11 cellular contexts compared by ENCODE assay signal in the genomic region with DNA sequence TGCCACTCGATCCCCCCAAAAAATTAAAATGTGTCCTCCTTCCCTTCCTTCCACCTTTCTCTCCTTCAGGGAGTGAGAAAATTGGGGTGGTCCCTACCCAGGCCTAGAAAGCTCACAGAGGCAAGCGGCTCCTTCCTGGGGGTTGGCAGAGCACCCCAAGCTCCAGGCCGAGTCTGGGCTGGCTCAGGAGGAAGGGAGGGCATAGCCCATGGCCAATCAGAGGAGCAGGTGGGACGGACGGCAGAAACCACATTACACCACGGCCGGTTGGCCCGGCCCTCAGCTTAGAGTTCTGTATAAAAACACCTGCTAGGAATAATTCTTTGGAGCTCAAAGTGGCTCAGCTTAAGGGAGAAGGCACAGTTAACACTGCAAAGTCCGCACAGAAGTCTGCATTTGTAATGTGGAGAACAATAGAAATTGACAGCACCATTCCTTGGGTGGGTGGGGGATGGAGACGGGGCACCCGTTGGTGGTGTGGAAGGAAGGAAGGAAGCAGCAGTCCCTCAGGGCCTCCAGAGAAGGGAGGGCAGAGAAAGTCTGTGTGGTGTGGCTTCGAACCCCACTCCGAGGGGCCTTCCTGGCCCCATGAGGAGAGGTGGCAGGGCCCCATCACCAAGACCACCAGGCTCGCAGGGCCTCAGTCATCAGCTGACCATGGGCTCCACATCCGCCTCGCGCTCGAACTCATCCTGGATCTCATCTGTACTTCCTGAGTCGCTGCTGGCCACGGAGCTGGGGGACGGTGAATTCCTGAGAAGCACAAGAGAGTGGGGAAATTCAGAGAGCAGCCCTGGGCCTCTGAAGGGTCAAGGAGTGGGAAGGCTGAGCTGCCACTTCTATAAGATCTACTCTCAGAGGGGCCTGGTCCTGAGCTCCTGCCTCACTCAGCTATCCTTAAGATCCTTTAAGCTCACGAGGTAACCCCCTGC. TPM values are rescaled to one million over a fixed set of nuclear protein-coding genes. Genes with fewer than 3 reads are reported as not detected.
DNase-seq lines count a peak whose midpoint lies in the region; ATAC-seq and TF ChIP-seq lines count a peak whose summit lies in the region.
"Had no signal": no experiment of that assay in that cellular context is flagged by ENCODE, and none has a peak within 500 bp of the region (broad histone marks: within the 10 kb centered on the region; RNA-seq: fewer than 3 reads in every experiment).

No MANE protein-coding gene starts in this region.

- H3K4me1 ChIP-seq in esophagus (ENCODE audit: control insufficient read depth in 2 of 2, insufficient read depth in 2 of 2, low read length in 1 of 2) (no peaks in the 10 kb centered on the region), prostate gland (replicated peaks) (peaks cover 22% of the 10 kb centered on the region)

- intact Hi-C loops in prostate gland (cut with DNase I): loop anchor here (2.0 to 10.0 kb wide), 3 partner anchors 47 to 327 kb away; partner anchors contain the start of gene IFFO2

- H3K27me3 ChIP-seq in esophagus (ENCODE audit: control insufficient read depth in 1 of 2, insufficient read depth in 2 of 2, low read length in 2 of 2) (no peaks in the 10 kb centered on the region), prostate gland (replicated peaks; ENCODE audit: insufficient read depth) (no peaks in the 10 kb centered on the region)

- TF ChIP-seq POLR2A in prostate gland (IDR thresholded peaks at IDR 0.05): no peak

- H3K4me3 ChIP-seq in esophagus (ENCODE audit: low read depth in 1 of 2, low read length in 2 of 2) (no peak overlapping the region), prostate gland (no peak overlapping the region)

- peak overlapping the region; percentile 56 to 74 for H3K27ac ChIP-seq in esophagus (ENCODE audit: low read depth in 2 of 2, low read length in 1 of 2)
- peak overlapping the region; percentile 58 to 68 for H3K27ac ChIP-seq in prostate gland

- DNase-seq in CMK (ENCODE audit: low read depth) (peak; percentile 76), OCI-M1 (lab: John Stamatoyannopoulos, UW) (peak; percentile 50), prostate gland (ENCODE audit: low spot score) (no peak), hepatic stellate cell (ENCODE audit: low spot score) (no peak), NCI-H1092 treated with DMSO at 0.1 percent for 48 hours (lab: John Stamatoyannopoulos, UW) (no peak), NCI-H2081 (lab: John Stamatoyannopoulos, UW) (no peak)
- DNase-seq: DND-41, NCI-H446 treated with DMSO at 0.1 percent for 48 hours had no signal

- H3K9me3 ChIP-seq in esophagus (ENCODE audit: control insufficient read depth in 2 of 2, insufficient read depth in 1 of 2, low read depth in 1 of 2, low read length in 1 of 2) (no peaks in the 10 kb centered on the region), prostate gland (no peaks in the 10 kb centered on the region)

- TF ChIP-seq CTCF in prostate gland (IDR thresholded peaks at IDR 0.05): no peak

- H3K36me3 ChIP-seq in esophagus (ENCODE audit: control insufficient read depth in 2 of 2, insufficient read depth in 2 of 2, low read length in 1 of 2): peaks cover 3 to 38% of the 10 kb centered on the region in 2 donors
- H3K36me3 ChIP-seq in prostate gland: peaks cover 0 to 13% of the 10 kb centered on the region in 2 donors

- 64 to 65% methylated on average over 22 of the region's 22 CpGs for WGBS in esophagus, 2 donors
- WGBS in prostate gland: 59% methylated on average over 22 of the region's 22 CpGs

- no peak for ATAC-seq in HG02678 (IDR thresholded peaks at IDR 0.05; ENCODE audit: unreplicated experiment)

RNA-seq across cellular contexts. Expression of gene ALDH4A1, which starts 5.8 kb away (rescaled TPM):
- polyA plus RNA-seq in esophagus: 10 to 100 TPM; 34.7 to 39.6 TPM
- total RNA-seq in prostate gland: 10 to 100 TPM; 15.7 to 58.4 TPM

RNA-seq across cellular contexts. Expression of gene IFFO2, which starts 48.3 kb away (rescaled TPM):
- polyA plus RNA-seq in esophagus: 10 to 100 TPM; 28.7 to 51.9 TPM
- total RNA-seq in prostate gland: 10 to 100 TPM; 13.6 to 20.4 TPM

RNA-seq across cellular contexts. Expression of gene TAS1R2, which starts 48.7 kb away (rescaled TPM):
- under 1 TPM in 1 of 2 donors, not detected in 1; 0.01 TPM for polyA plus RNA-seq in esophagus
- not detected for total RNA-seq in prostate gland
- total RNA-seq: urinary bladder had no signal
- polyA plus RNA-seq: urinary bladder had no signal

Comparison
In these comparisons a context has a peak if more than half of its experiments do, and no peak if none do; other contexts are left out.
1. DNase-seq: peak in CMK (single experiment) and OCI-M1 (single experiment); none in prostate gland (single experiment), hepatic stellate cell (single experiment), NCI-H1092 treated with DMSO at 0.1 percent for 48 hours (single experiment) and NCI-H2081 (0 of 2).